In the genomic region with DNA sequence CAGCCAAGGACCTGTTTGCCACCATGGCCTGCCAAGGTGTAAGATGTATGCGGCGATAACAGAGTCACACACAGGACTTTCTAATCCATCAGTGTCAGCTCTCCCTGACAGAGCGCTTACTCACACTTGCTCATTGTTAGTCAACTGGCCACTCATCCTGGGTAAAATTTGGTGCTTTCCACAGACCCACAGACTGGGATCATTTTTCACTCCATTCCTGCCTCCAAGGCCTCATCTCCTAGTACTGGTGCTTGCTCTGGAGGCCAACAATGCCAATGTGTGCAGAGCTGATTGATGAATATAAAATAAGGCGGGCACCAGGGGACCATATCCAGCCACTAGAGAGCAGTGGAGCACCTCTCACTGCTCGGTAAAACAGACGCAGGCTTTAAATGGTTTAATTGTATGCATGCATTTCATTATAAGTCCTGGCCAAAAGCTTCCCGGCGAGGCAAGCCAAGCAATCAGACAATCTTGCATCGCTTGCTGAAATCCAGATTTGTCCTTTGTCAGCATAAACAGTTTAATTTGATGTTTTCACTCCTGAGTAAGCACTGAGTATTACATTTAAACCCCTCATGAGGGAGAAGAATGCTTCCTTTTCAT, we compare ENCODE assay signal across 8 cellular contexts. TPM values are rescaled to one million over a fixed set of nuclear protein-coding genes. Genes with fewer than 3 reads are reported as not detected.
DNase-seq lines count a peak whose midpoint lies in the region; ATAC-seq, FAIRE-seq and TF ChIP-seq lines count a peak whose summit lies in the region.

No MANE protein-coding gene starts in this region.

- DNase-seq in AG09319 (ENCODE audit: extremely low read depth, low read depth): peak; percentile 73
- DNase-seq in HFF-Myc (ENCODE audit: extremely low read depth, low read depth): peak; percentile 63
- peak; percentile 61 for DNase-seq in SK-N-MC (ENCODE audit: low read depth, low spot score)
- DNase-seq in glomerular endothelial cell (ENCODE audit: extremely low read depth, low read depth, low spot score): peak; percentile 62
- DNase-seq in substantia nigra (lab: John Stamatoyannopoulos, UW): peak in 38 of 49 donors; percentile 19 to 80 (median 58)
- DNase-seq in GM12891 (ENCODE audit: insufficient read length, low spot score): no peak

- no peak for ATAC-seq in GM19397 (IDR thresholded peaks at IDR 0.05; ENCODE audit: unreplicated experiment)
- ATAC-seq in HG02759 (IDR thresholded peaks at IDR 0.05; ENCODE audit: unreplicated experiment): no peak

- peak overlapping the region; percentile 65 for H3K9ac ChIP-seq in SK-N-MC (ENCODE audit: insufficient read length)

- H3K9me3 ChIP-seq in SK-N-MC (ENCODE audit: low read depth, low read length): no peaks in the 10 kb centered on the region

- peaks cover 29% of the 10 kb centered on the region for H3K36me3 ChIP-seq in SK-N-MC (ENCODE audit: insufficient read depth, low read length)

- H3K27ac ChIP-seq in SK-N-MC (peak overlapping the region; percentile 95), substantia nigra (ENCODE audit: low read depth, low read length, poor library complexity, severe bottlenecking) (peak overlapping the region; percentile 44)

- no peak for FAIRE-seq in GM12891 (lab: Jason Lieb, UNC)

- TF ChIP-seq POLR2A in GM12891 (IDR thresholded peaks at IDR 0.05; ENCODE audit: low read depth, low read length): no peak

- H3K4me3 ChIP-seq in HFF-Myc (replicated peaks; ENCODE audit: low read depth, low read length) (no peak overlapping the region), SK-N-MC (peak overlapping the region; percentile 65)

- TF ChIP-seq CTCF in AG09319 (IDR thresholded peaks at IDR 0.05; ENCODE audit: low read depth, low read length): peak; percentile 71
- TF ChIP-seq CTCF in HFF-Myc (IDR thresholded peaks at IDR 0.05; ENCODE audit: low read depth, low read length, missing control alignments): peak; percentile 57

TF ChIP-seq in GM12891, 5 proteins besides CTCF, POLR2A, EP300 and RAD21:
- TF ChIP-seq POLR2AphosphoS5 (IDR thresholded peaks at IDR 0.05; ENCODE audit: low read depth, low read length) (no peak), SPI1 (IDR thresholded peaks at IDR 0.05; ENCODE audit: low read depth, low read length) (no peak), PAX5 (IDR thresholded peaks at IDR 0.05; ENCODE audit: insufficient read depth, low read length, severe bottlenecking) (no peak), POU2F2 (IDR thresholded peaks at IDR 0.05; ENCODE audit: low read depth, low read length) (no peak), TAF1 (IDR thresholded peaks at IDR 0.05; ENCODE audit: low read depth, low read length) (no peak)

RNA-seq across cellular contexts. Expression of gene PSMB7, which starts 22.3 kb away (rescaled TPM):
- 264 and 308 TPM in 2 replicates for total RNA-seq in glomerular endothelial cell
- polyA plus RNA-seq in GM12891 (2012; ENCODE audit: low read depth, missing spikeins): 219 TPM

RNA-seq across cellular contexts. Expression of gene ADGRD2, which starts 57.3 kb away (rescaled TPM):
- total RNA-seq in glomerular endothelial cell: not detected in 2 replicates
- polyA plus RNA-seq in GM12891 (2012; ENCODE audit: low read depth, missing spikeins): not detected
